Comparison of ENCODE assay signal across 17 cellular contexts in the genomic region with DNA sequence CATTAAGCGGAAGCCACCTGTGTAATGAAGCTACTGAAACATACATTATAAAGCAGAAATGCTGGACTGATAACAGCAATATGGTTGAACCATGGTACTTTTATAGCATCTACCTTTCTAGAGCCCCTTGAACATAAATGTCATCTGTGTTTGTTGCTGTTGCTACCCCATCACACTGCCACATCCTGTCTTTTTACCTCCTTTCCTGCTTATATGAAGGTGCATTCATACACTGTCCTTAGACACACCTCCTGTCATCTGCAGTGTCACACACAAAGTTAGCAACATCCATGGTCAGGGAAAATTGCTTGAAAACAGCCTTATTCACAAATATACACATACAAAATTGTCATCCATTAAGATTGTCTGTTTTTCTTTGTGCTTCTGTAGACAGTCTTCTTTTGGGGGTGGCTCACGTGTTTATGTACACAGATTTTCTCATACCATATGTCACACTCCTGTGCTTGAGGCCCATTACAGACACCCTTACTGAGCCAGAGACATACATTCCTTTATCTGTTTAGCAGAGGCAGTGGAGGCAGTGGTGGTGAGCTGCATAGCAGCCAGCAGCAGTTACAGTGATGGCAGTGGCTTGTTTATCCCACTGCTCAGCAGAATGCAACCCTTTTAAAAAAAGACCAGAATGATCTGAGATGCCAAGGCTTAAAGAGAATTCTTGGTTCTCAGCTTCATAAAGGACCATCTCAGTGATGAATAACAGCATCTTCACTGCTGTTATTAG. TPM values are rescaled to one million over a fixed set of nuclear protein-coding genes. Genes with fewer than 3 reads are reported as not detected.
DNase-seq lines count a peak whose midpoint lies in the region; ATAC-seq, FAIRE-seq and TF ChIP-seq lines count a peak whose summit lies in the region.
"Had no signal": no experiment of that assay in that cellular context is flagged by ENCODE, and none has a peak within 500 bp of the region (broad histone marks: within the 10 kb centered on the region; RNA-seq: fewer than 3 reads in every experiment).

No MANE protein-coding gene starts in this region.

- no peak overlapping the region for H3K27ac Mint-ChIP-seq in activated CD8-positive, alpha-beta memory T cell treated with anti-CD3 and anti-CD28 coated beads, Interleukin-2, amount 10 ng/mL, durations not matched to agents 7 days and 5 days
- H3K27ac Mint-ChIP-seq in activated CD8-positive, alpha-beta T cell treated with anti-CD3 and anti-CD28 coated beads for 36 hours = peak overlapping the region; percentile 3
- H3K27ac Mint-ChIP-seq in nephron progenitor cell = peak overlapping the region; percentile 41
- H3K27ac Mint-ChIP-seq: HFFc6 had no signal

- no peaks in the 10 kb centered on the region for H3K27me3 Mint-ChIP-seq in activated CD8-positive, alpha-beta memory T cell treated with anti-CD3 and anti-CD28 coated beads, Interleukin-2, amount 10 ng/mL, durations not matched to agents 7 days and 5 days
- H3K27me3 Mint-ChIP-seq in activated CD8-positive, alpha-beta T cell treated with anti-CD3 and anti-CD28 coated beads for 36 hours = no peaks in the 10 kb centered on the region
- no peaks in the 10 kb centered on the region for H3K27me3 Mint-ChIP-seq in nephron progenitor cell (ENCODE audit: low read depth, poor library complexity)

- H3K36me3 Mint-ChIP-seq in activated CD8-positive, alpha-beta memory T cell treated with anti-CD3 and anti-CD28 coated beads, Interleukin-2, amount 10 ng/mL, durations not matched to agents 7 days and 5 days = no peaks in the 10 kb centered on the region
- no peaks in the 10 kb centered on the region for H3K36me3 Mint-ChIP-seq in activated CD8-positive, alpha-beta T cell treated with anti-CD3 and anti-CD28 coated beads for 36 hours (ENCODE audit: low read depth)
- peaks cover 4% of the 10 kb centered on the region for H3K36me3 Mint-ChIP-seq in nephron progenitor cell (ENCODE audit: low read depth)

- intact Hi-C loops in activated CD8-positive, alpha-beta T cell treated with anti-CD3 and anti-CD28 coated beads for 36 hours (cut with micrococcal nuclease) = no loop called here

- POLR2A ChIA-PET in activated CD8-positive, alpha-beta T cell treated with anti-CD3 and anti-CD28 coated beads for 36 hours (lab: Charles Lee) = interaction anchor here (0.7 kb wide), 1 partner anchor 26 kb away, joined by 3 read pairs; a partner anchor contains a TSS

- FAIRE-seq in GM19239 (lab: Jason Lieb, UNC) = peak; percentile 45
- FAIRE-seq: A204.1, GM12892 had no signal

- H3K4me3 Mint-ChIP-seq in activated CD8-positive, alpha-beta memory T cell treated with anti-CD3 and anti-CD28 coated beads, Interleukin-2, amount 10 ng/mL, durations not matched to agents 7 days and 5 days = no peak overlapping the region
- H3K4me3 Mint-ChIP-seq in activated CD8-positive, alpha-beta T cell treated with anti-CD3 and anti-CD28 coated beads for 36 hours = no peak overlapping the region
- H3K4me3 Mint-ChIP-seq in nephron progenitor cell = no peak overlapping the region
- H3K4me3 Mint-ChIP-seq: HFFc6 had no signal

- no peak for DNase-seq in activated CD8-positive, alpha-beta memory T cell treated with anti-CD3 and anti-CD28 coated beads, Interleukin-2, amount 10 ng/mL, durations not matched to agents 7 days and 5 days
- DNase-seq in activated CD8-positive, alpha-beta memory T cell treated with anti-CD3 and anti-CD28 coated beads for 24 hours = no peak
- DNase-seq in GM19239 (ENCODE audit: insufficient read length, low spot score) (no peak), nephron progenitor cell (no peak), cerebellar cortex (ENCODE audit: low spot score) (no peak)
- no peak for DNase-seq in activated CD8-positive, alpha-beta T cell treated with anti-CD3 and anti-CD28 coated beads for 36 hours
- no peak for DNase-seq in stimulated activated CD4-positive, alpha-beta T cell treated with anti-CD3 and anti-CD28 coated beads, Interleukin-2, amount 100 ng/mL, for 24 hours
- DNase-seq: C1 segment of cervical spinal cord, DMS79, HFFc6, MV-4-11, NCI-H146, NCI-H345, NCI-H526 treated with DMSO at 0.1 percent for 48 hours had no signal

- H3K9me3 Mint-ChIP-seq in activated CD8-positive, alpha-beta memory T cell treated with anti-CD3 and anti-CD28 coated beads, Interleukin-2, amount 10 ng/mL, durations not matched to agents 7 days and 5 days (ENCODE audit: low read depth) = no peaks in the 10 kb centered on the region
- H3K9me3 Mint-ChIP-seq in activated CD8-positive, alpha-beta T cell treated with anti-CD3 and anti-CD28 coated beads for 36 hours = no peaks in the 10 kb centered on the region
- no peaks in the 10 kb centered on the region for H3K9me3 Mint-ChIP-seq in nephron progenitor cell
- H3K9me3 Mint-ChIP-seq: HFFc6 had no signal

- peaks cover 10% of the 10 kb centered on the region for H3K4me1 Mint-ChIP-seq in activated CD8-positive, alpha-beta memory T cell treated with anti-CD3 and anti-CD28 coated beads, Interleukin-2, amount 10 ng/mL, durations not matched to agents 7 days and 5 days
- H3K4me1 Mint-ChIP-seq in activated CD8-positive, alpha-beta T cell treated with anti-CD3 and anti-CD28 coated beads for 36 hours (ENCODE audit: low read depth) = peaks cover 28% of the 10 kb centered on the region
- peaks cover 5% of the 10 kb centered on the region for H3K4me1 Mint-ChIP-seq in nephron progenitor cell

- no peak for TF ChIP-seq CTCF in activated CD8-positive, alpha-beta T cell treated with anti-CD3 and anti-CD28 coated beads for 36 hours (IDR thresholded peaks at IDR 0.05)
- no peak for TF ChIP-seq CTCF in nephron progenitor cell (IDR thresholded peaks at IDR 0.05)

- CTCF ChIA-PET in activated CD8-positive, alpha-beta memory T cell treated with anti-CD3 and anti-CD28 coated beads, Interleukin-2, amount 10 ng/mL, durations not matched to agents 7 days and 5 days (lab: Charles Lee) = interaction anchor here (0.9 kb wide), 1 partner anchor 112 kb away, joined by 3 read pairs; no protein-coding TSS in a partner anchor
- CTCF ChIA-PET in activated CD8-positive, alpha-beta T cell treated with anti-CD3 and anti-CD28 coated beads for 36 hours (lab: Charles Lee) = interaction anchor here (1.1 to 13.2 kb wide), 4 partner anchors 9 to 146 kb away, joined by 3 to 141 read pairs (median 4); a partner anchor contains a TSS

- peak; percentile 66 for ATAC-seq in activated CD8-positive, alpha-beta memory T cell treated with anti-CD3 and anti-CD28 coated beads, Interleukin-2, amount 10 ng/mL, durations not matched to agents 7 days and 5 days
- ATAC-seq in activated CD8-positive, alpha-beta T cell treated with anti-CD3 and anti-CD28 coated beads for 36 hours = peak; percentile 55
- no peak for ATAC-seq in GM18861 (IDR thresholded peaks at IDR 0.05; ENCODE audit: unreplicated experiment)

RNA-seq across cellular contexts. Expression of a gene that starts 25.9 kb away (rescaled TPM):
- total RNA-seq in activated CD8-positive, alpha-beta memory T cell treated with anti-CD3 and anti-CD28 coated beads, Interleukin-2, amount 10 ng/mL, durations not matched to agents 7 days and 5 days = 100 to 1,000 TPM; 141 to 148 TPM
- 100 to 1,000 TPM; 103 to 106 TPM for total RNA-seq in activated CD8-positive, alpha-beta T cell treated with anti-CD3 and anti-CD28 coated beads for 36 hours

RNA-seq across cellular contexts. Expression of a gene that starts 26.1 kb away (rescaled TPM):
- total RNA-seq in activated CD8-positive, alpha-beta memory T cell treated with anti-CD3 and anti-CD28 coated beads, Interleukin-2, amount 10 ng/mL, durations not matched to agents 7 days and 5 days = 10 to 100 TPM; 21.8 to 25.6 TPM
- 10 to 100 TPM; 28.9 to 33.6 TPM for total RNA-seq in activated CD8-positive, alpha-beta T cell treated with anti-CD3 and anti-CD28 coated beads for 36 hours

RNA-seq across cellular contexts. Expression of a gene that starts 26.3 kb away (rescaled TPM):
- total RNA-seq in activated CD8-positive, alpha-beta memory T cell treated with anti-CD3 and anti-CD28 coated beads, Interleukin-2, amount 10 ng/mL, durations not matched to agents 7 days and 5 days = 10 to 100 TPM; 40.5 to 45.7 TPM
- 10 to 100 TPM; 37.4 to 39.8 TPM for total RNA-seq in activated CD8-positive, alpha-beta T cell treated with anti-CD3 and anti-CD28 coated beads for 36 hours

RNA-seq across cellular contexts. Expression of a gene that starts 47.0 kb away (rescaled TPM):
- total RNA-seq in activated CD8-positive, alpha-beta memory T cell treated with anti-CD3 and anti-CD28 coated beads, Interleukin-2, amount 10 ng/mL, durations not matched to agents 7 days and 5 days = under 1 TPM in 1 of 2 experiments, not detected in 1; 0.06 TPM
- total RNA-seq in activated CD8-positive, alpha-beta T cell treated with anti-CD3 and anti-CD28 coated beads for 36 hours = under 1 TPM in 1 of 2 experiments, not detected in 1; 0.05 TPM
